Comparison of ENCODE assay signal across 8 cellular contexts in the genomic region with DNA sequence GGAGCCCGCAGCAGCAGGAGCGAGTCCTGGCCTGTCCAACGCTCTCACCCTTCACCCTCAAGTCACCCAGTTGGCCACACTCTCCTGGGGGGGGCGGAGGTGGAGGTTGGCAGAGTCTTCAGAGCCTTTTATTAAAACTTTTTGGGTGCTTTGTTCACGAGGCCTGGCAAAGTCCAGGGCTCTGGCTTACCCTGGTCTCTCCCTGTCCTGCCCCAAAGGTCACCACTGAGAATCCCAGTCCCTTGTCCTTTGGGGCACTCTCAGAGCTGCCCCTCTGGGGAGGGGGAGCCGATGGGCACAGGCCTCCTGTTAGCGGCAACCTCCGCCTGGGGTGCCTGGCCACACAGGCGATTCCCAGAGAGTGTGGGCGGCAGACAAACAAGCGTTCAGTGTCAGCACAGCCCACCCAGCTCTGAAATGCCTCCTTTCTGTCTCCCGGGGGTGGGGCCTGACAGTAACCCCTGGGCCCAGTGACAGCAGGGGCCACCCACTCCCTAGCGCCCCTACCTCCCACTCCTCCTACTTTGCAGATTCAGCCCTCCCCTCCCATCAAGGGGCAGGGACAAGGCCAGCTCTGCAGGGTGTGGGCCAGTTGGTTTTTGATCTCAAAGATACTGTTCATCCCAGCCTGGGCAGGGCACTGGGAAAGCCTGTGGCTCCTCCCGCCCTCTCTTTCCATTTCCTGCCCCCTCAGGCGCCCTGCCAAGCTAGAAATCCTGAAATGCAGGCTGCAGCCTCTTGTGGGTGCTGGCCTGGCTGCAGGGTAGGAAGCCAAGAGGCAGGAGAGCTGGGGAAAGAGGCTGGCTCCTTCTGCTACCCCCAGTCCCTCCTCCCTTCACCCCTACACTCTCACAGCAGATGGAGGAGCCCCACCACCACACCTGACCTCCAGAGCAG. TPM values are rescaled to one million over a fixed set of nuclear protein-coding genes. Genes with fewer than 3 reads are reported as not detected.
DNase-seq lines count a peak whose midpoint lies in the region; ATAC-seq and TF ChIP-seq lines count a peak whose summit lies in the region.

No MANE protein-coding gene starts in this region.

- peaks cover 19 to 26% of the 10 kb centered on the region in 2 donors for H3K27me3 Mint-ChIP-seq in natural killer cell (ENCODE audit: low read depth in 2 of 2)

- H3K27ac Mint-ChIP-seq in natural killer cell: no peak overlapping the region

- intact Hi-C loops in natural killer cell (cut with micrococcal nuclease): no loop called here

- H3K36me3 Mint-ChIP-seq in natural killer cell: no peaks in the 10 kb centered on the region

- peaks cover 0 to 8% of the 10 kb centered on the region in 2 donors for H3K4me1 Mint-ChIP-seq in natural killer cell

- TF ChIP-seq CTCF in natural killer cell (IDR thresholded peaks at IDR 0.05): no peak

- DNase-seq in NCI-H2107 (lab: John Stamatoyannopoulos, UW) (peak; percentile 48), NCI-H2107 treated with DMSO at 0.1 percent for 48 hours (lab: John Stamatoyannopoulos, UW; ENCODE audit: unreplicated experiment) (no peak), amniotic epithelial cell (ENCODE audit: low read depth) (peak; percentile 10), iris pigment epithelial cell (ENCODE audit: low read depth) (peak; percentile 21), ureter (ENCODE audit: low spot score) (peak; percentile 87), natural killer cell (no peak), NCI-H69 (lab: John Stamatoyannopoulos, UW) (no peak), SHP77 (lab: John Stamatoyannopoulos, UW) (no peak)

- no peak overlapping the region for H3K4me3 Mint-ChIP-seq in natural killer cell

- ATAC-seq in natural killer cell: no peak

- no peaks in the 10 kb centered on the region for H3K9me3 Mint-ChIP-seq in natural killer cell

RNA-seq across cellular contexts. Expression of a gene that starts 36.6 kb away (rescaled TPM):
- total RNA-seq in ureter (174 TPM), natural killer cell (not detected)

Comparison
In these comparisons a context has a peak if more than half of its experiments do, and no peak if none do; other contexts are left out.
1. DNase-seq: peak in NCI-H2107 (single experiment), amniotic epithelial cell (single experiment), iris pigment epithelial cell (single experiment) and ureter (single experiment); none in NCI-H2107 treated with DMSO at 0.1 percent for 48 hours (single experiment), natural killer cell (single experiment), NCI-H69 (single experiment) and SHP77 (0 of 2).
2. RNA of a gene that starts 36.6 kb away (total RNA-seq): 174 TPM in ureter (single experiment); not detected in natural killer cell; every median in the first group is over 100 times any median in the second.